ENCODE assay signal across 26 cellular contexts in the genomic region with DNA sequence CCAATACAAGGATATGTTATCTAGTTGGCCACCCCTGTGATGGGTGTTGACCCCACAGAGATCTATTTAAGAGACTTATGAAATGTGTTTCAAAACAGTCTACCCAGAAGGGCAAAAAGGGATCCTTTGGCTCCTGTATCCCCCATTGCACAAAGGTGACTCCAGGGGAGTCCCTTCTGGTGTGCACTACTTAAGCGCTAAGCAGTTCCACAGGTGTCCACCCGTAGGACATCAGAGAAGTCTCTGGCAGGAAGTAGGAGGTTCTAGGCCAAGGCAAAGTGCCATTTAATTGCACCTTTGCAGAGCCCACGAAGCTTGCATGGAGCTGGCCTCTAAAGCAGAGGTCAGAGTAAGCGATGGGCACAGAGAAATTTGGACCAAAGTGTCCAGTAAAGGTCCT.
"Had no signal": no experiment of that assay in that cellular context is flagged by ENCODE, and none has a peak within 500 bp of the region (broad histone marks: within the 10 kb centered on the region; RNA-seq: fewer than 3 reads in every experiment).

No MANE protein-coding gene starts in this region.

- DNase-seq: activated CD4-positive, alpha-beta T cell treated with anti-CD3 and anti-CD28 coated beads, Interleukin-2, amount 10 ng/mL, durations not matched to agents 24 days and 14 days; activated CD8-positive, alpha-beta T cell treated with anti-CD3 and anti-CD28 coated beads for 36 hours; activated naive CD4-positive, alpha-beta T cell; activated naive CD8-positive, alpha-beta T cell treated with anti-CD3 and anti-CD28 coated beads for 36 hours; activated T-cell treated with anti-CD3 and anti-CD28 coated beads, Interleukin-2, amount 50 U/mL, for 1 hour; cerebellar nuclear complex; effector memory CD8-positive, alpha-beta T cell; hippocampal formation; kidney glomerular epithelial cell; lower lobe of right lung; mesenchymal stem cell; mucosa of descending colon; stimulated activated CD4-positive, alpha-beta T cell treated with anti-CD3 and anti-CD28 coated beads, Interleukin-15, amount 100 ng/mL, for 24 hours; stimulated activated CD4-positive, alpha-beta T cell treated with anti-CD3 and anti-CD28 coated beads, Interleukin-2, amount 100 ng/mL, for 24 hours; stimulated activated naive B cell treated with anti-CD40 and anti-IgM and Interleukin-4, amounts not matched to agents 10 μg/mL and 1 μg/mL and 100 μg/mL, for 72 hours; stomach; T-helper 1 cell; upper lobe of right lung had no signal

- H3K27ac Mint-ChIP-seq: activated CD4-positive, alpha-beta T cell treated with anti-CD3 and anti-CD28 coated beads, Interleukin-2, amount 10 ng/mL, durations not matched to agents 24 days and 14 days; activated CD8-positive, alpha-beta T cell treated with anti-CD3 and anti-CD28 coated beads for 36 hours; activated naive CD8-positive, alpha-beta T cell treated with anti-CD3 and anti-CD28 coated beads for 36 hours; activated T-helper 17 cell treated with anti-CD3 and anti-CD28 coated beads, Interleukin-2, amount 50 U/mL, for 72 hours; effector memory CD8-positive, alpha-beta T cell; natural killer cell treated with Interleukin-12 subunit alpha and Interleukin-12 subunit beta and Interleukin-15 and Interleukin-18, amount 100 ng/mL, for 72 hours; stimulated activated naive B cell treated with anti-CD40 and anti-IgM and Interleukin-4, amounts not matched to agents 10 μg/mL and 1 μg/mL and 100 μg/mL, for 72 hours; T-helper 2 cell treated with Interferon-gamma antibody and Interleukin-4, amounts not matched to agents 5 μg/mL and 100 μg/mL, for 36 hours had no signal

- H3K4me3 ChIP-seq: adrenal gland, body of pancreas, coronary artery, lower lobe of right lung, mucosa of descending colon, stomach, thyroid gland, upper lobe of right lung had no signal

- ATAC-seq: activated CD8-positive, alpha-beta T cell treated with anti-CD3 and anti-CD28 coated beads for 36 hours; activated T-helper 17 cell treated with anti-CD3 and anti-CD28 coated beads, Interleukin-2, amount 50 U/mL, for 72 hours; body of pancreas; effector memory CD8-positive, alpha-beta T cell; left lobe of liver; mucosa of descending colon; natural killer cell treated with Interleukin-12 subunit alpha and Interleukin-12 subunit beta and Interleukin-15 and Interleukin-18, amount 100 ng/mL, for 72 hours; stimulated activated naive B cell treated with anti-CD40 and anti-IgM and Interleukin-4, amounts not matched to agents 10 μg/mL and 1 μg/mL and 100 μg/mL, for 72 hours had no signal

- H3K9me3 Mint-ChIP-seq: activated CD4-positive, alpha-beta T cell treated with anti-CD3 and anti-CD28 coated beads, Interleukin-2, amount 10 ng/mL, durations not matched to agents 24 days and 14 days; activated CD8-positive, alpha-beta T cell treated with anti-CD3 and anti-CD28 coated beads for 36 hours; activated T-helper 17 cell treated with anti-CD3 and anti-CD28 coated beads, Interleukin-2, amount 50 U/mL, for 72 hours; effector memory CD8-positive, alpha-beta T cell; natural killer cell treated with Interleukin-12 subunit alpha and Interleukin-12 subunit beta and Interleukin-15 and Interleukin-18, amount 100 ng/mL, for 72 hours; T-helper 2 cell treated with Interferon-gamma antibody and Interleukin-4, amounts not matched to agents 5 μg/mL and 100 μg/mL, for 36 hours had no signal

- H3K27ac ChIP-seq: adrenal gland, body of pancreas, coronary artery, lower lobe of right lung, stomach, upper lobe of right lung had no signal

- H3K4me1 Mint-ChIP-seq: activated T-helper 17 cell treated with anti-CD3 and anti-CD28 coated beads, Interleukin-2, amount 50 U/mL, for 72 hours had no signal

- H3K27me3 ChIP-seq: adrenal gland, body of pancreas, stomach, thyroid gland, upper lobe of right lung had no signal

- H3K4me1 ChIP-seq: adrenal gland, lower lobe of right lung, upper lobe of right lung had no signal

- H3K36me3 ChIP-seq: adrenal gland, lower lobe of right lung, stomach, thyroid gland, upper lobe of right lung had no signal

- H3K9me3 ChIP-seq: adrenal gland, body of pancreas, lower lobe of right lung, mucosa of descending colon, stomach, thyroid gland, upper lobe of right lung had no signal

- H3K4me3 Mint-ChIP-seq: activated CD4-positive, alpha-beta T cell treated with anti-CD3 and anti-CD28 coated beads, Interleukin-2, amount 10 ng/mL, durations not matched to agents 24 days and 14 days; activated CD8-positive, alpha-beta T cell treated with anti-CD3 and anti-CD28 coated beads for 36 hours; activated naive CD8-positive, alpha-beta T cell treated with anti-CD3 and anti-CD28 coated beads for 36 hours; activated T-helper 17 cell treated with anti-CD3 and anti-CD28 coated beads, Interleukin-2, amount 50 U/mL, for 72 hours; effector memory CD8-positive, alpha-beta T cell; natural killer cell treated with Interleukin-12 subunit alpha and Interleukin-12 subunit beta and Interleukin-15 and Interleukin-18, amount 100 ng/mL, for 72 hours; stimulated activated naive B cell treated with anti-CD40 and anti-IgM and Interleukin-4, amounts not matched to agents 10 μg/mL and 1 μg/mL and 100 μg/mL, for 72 hours; T-helper 2 cell treated with Interferon-gamma antibody and Interleukin-4, amounts not matched to agents 5 μg/mL and 100 μg/mL, for 36 hours had no signal

- H3K36me3 Mint-ChIP-seq: activated naive CD8-positive, alpha-beta T cell treated with anti-CD3 and anti-CD28 coated beads for 36 hours; natural killer cell treated with Interleukin-12 subunit alpha and Interleukin-12 subunit beta and Interleukin-15 and Interleukin-18, amount 100 ng/mL, for 72 hours; stimulated activated naive B cell treated with anti-CD40 and anti-IgM and Interleukin-4, amounts not matched to agents 10 μg/mL and 1 μg/mL and 100 μg/mL, for 72 hours had no signal
